Comparison of ENCODE assay signal across 1 cellular context in genomic region chr4:119026662-119027444, GRCh38.
TF ChIP-seq lines count a peak whose summit lies in the region.

No MANE protein-coding gene starts in this region.

TF ChIP-seq in GM23338, 12 proteins besides CTCF, POLR2A, EP300 and RAD21 (continued from another document):
- TF ChIP-seq ZNF462 (CRISPR knock-in tag; IDR thresholded peaks at IDR 0.05) (no peak), JUNB (IDR thresholded peaks at IDR 0.05; ENCODE audit: unreplicated experiment) (no peak), REST (IDR thresholded peaks at IDR 0.05; ENCODE audit: unreplicated experiment) (no peak), CREB1 (CRISPR knock-in tag; IDR thresholded peaks at IDR 0.05; ENCODE audit: low read depth) (no peak), NANOG (IDR thresholded peaks at IDR 0.05; ENCODE audit: borderline replicate concordance) (no peak), STAT1 (IDR thresholded peaks at IDR 0.05; ENCODE audit: unreplicated experiment) (no peak), EZH2 (IDR thresholded peaks at IDR 0.05; ENCODE audit: low read depth, unreplicated experiment) (no peak), ZNF114 (CRISPR knock-in tag; IDR thresholded peaks at IDR 0.05) (no peak), EZH2phosphoT487 (IDR thresholded peaks at IDR 0.05; ENCODE audit: unreplicated experiment) (no peak)
